9 cellular contexts compared by ENCODE assay signal in the genomic region with DNA sequence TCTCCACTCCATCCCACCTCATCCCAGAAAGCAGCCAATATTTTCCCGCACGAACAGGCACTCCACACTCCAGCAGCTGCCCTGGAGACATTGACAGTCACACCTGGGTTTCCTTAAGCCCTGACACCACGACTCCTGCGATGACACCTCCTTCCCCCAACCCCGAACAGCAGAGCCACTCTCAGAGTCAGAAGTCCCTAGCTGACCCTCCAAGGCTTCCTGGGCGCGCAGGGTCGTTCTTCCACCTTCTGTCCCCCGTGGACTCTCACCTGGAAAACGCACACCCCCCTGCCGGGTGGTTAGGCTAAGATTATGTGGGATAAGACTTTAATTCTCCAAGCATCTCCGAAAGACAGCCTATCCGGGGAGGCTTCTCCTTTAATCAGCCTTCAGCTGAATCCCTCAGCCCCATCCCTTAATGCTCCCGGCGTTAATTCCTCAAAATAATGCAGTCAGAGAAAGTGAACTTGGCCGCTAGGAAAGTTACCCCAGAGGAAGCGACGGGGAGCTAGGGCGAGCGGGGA. TPM values are rescaled to one million over a fixed set of nuclear protein-coding genes. Genes with fewer than 3 reads are reported as not detected.
A peak's percentile ranks its signal among the peaks of the same experiment; 100 is the strongest.
DNase-seq lines count a peak whose midpoint lies in the region; ATAC-seq and TF ChIP-seq lines count a peak whose summit lies in the region.
"Had no signal": no experiment of that assay in that cellular context is flagged by ENCODE, and none has a peak within 500 bp of the region (broad histone marks: within the 10 kb centered on the region; RNA-seq: fewer than 3 reads in every experiment).

No MANE protein-coding gene starts in this region.

- no peaks in the 10 kb centered on the region for H3K27me3 ChIP-seq in endocrine pancreas (ENCODE audit: control insufficient read depth, insufficient read depth, low read length)

- no peaks in the 10 kb centered on the region for H3K9me3 ChIP-seq in endocrine pancreas (ENCODE audit: control insufficient read depth, low read length)

- H3K4me1 ChIP-seq in endocrine pancreas (ENCODE audit: control insufficient read depth, insufficient read depth, low read length): peaks cover 34% of the 10 kb centered on the region

- peaks cover 43 to 59% (median 56%) of the 10 kb centered on the region in 4 donors for H3K4me1 Mint-ChIP-seq in naive thymus-derived CD8-positive, alpha-beta T cell

- DNase-seq in AG20443 (ENCODE audit: low spot score) (peak; percentile 35), mucosa of gallbladder (ENCODE audit: low spot score) (no peak)
- peak in 5 of 10 donors; percentile 5 to 21 (median 8) for DNase-seq in naive thymus-derived CD8-positive, alpha-beta T cell

- H3K36me3 Mint-ChIP-seq in naive thymus-derived CD8-positive, alpha-beta T cell: peaks cover 0 to 17% (median 0%) of the 10 kb centered on the region in 3 donors

- no peaks in the 10 kb centered on the region for H3K36me3 ChIP-seq in endocrine pancreas (ENCODE audit: control insufficient read depth, insufficient read depth, low read length)

- H3K4me3 ChIP-seq in endocrine pancreas (ENCODE audit: control insufficient read depth, insufficient read depth, low read length): peak overlapping the region; percentile 38

- H3K4me3 Mint-ChIP-seq in naive thymus-derived CD8-positive, alpha-beta T cell: peak overlapping the region; percentile 83 to 95 (median 89)

- H3K9me3 Mint-ChIP-seq in naive thymus-derived CD8-positive, alpha-beta T cell: no peaks in the 10 kb centered on the region

- POLR2A ChIA-PET in naive thymus-derived CD8-positive, alpha-beta T cell (lab: Charles Lee): interaction anchor here (0.6 to 4.2 kb wide), 10 partner anchors 9 to 1222 kb away, joined by 3 to 75 read pairs (median 4); a partner anchor contains a TSS

- ATAC-seq in GM21447 (IDR thresholded peaks at IDR 0.05; ENCODE audit: unreplicated experiment): peak; percentile 4
- ATAC-seq in SK-N-SH treated with all-trans-retinoic acid at 6 μM for 48 hours: peak; percentile 50
- no peak for ATAC-seq in naive thymus-derived CD8-positive, alpha-beta T cell
- no peak for ATAC-seq in GM21619 (IDR thresholded peaks at IDR 0.05; ENCODE audit: unreplicated experiment)
- no peak for ATAC-seq in activated CD4-positive, CD25-positive, alpha-beta regulatory T cell treated with anti-CD3 and anti-CD28 coated beads, Interleukin-2, amount 50 U/mL, for 24 hours

- H3K27ac Mint-ChIP-seq in naive thymus-derived CD8-positive, alpha-beta T cell: peak overlapping the region; percentile 83 to 97 (median 95)

- H3K9ac ChIP-seq in endocrine pancreas (ENCODE audit: control insufficient read depth, insufficient read depth, low read length): peak overlapping the region; percentile 45

- H3K27me3 Mint-ChIP-seq in naive thymus-derived CD8-positive, alpha-beta T cell: peaks cover 0 to 3% (median 0%) of the 10 kb centered on the region in 5 donors

TF ChIP-seq in SK-N-SH treated with all-trans-retinoic acid at 6 μM for 48 hours, 23 proteins besides CTCF, POLR2A, EP300 and RAD21 (continues in another document):
- TF ChIP-seq, protein P1, sequence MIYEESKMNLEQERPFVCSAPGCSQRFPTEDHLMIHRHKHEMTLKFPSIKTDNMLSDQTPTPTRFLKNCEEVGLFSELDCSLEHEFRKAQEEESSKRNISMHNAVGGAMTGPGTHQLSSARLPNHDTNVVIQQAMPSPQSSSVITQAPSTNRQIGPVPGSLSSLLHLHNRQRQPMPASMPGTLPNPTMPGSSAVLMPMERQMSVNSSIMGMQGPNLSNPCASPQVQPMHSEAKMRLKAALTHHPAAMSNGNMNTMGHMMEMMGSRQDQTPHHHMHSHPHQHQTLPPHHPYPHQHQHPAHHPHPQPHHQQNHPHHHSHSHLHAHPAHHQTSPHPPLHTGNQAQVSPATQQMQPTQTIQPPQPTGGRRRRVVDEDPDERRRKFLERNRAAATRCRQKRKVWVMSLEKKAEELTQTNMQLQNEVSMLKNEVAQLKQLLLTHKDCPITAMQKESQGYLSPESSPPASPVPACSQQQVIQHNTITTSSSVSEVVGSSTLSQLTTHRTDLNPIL (CRISPR knock-in tag; IDR thresholded peaks at IDR 0.05; ENCODE audit: low read depth): no peak
- TF ChIP-seq ZNF70 (CRISPR knock-in tag; IDR thresholded peaks at IDR 0.05) (no peak), GLIS3 (CRISPR knock-in tag; IDR thresholded peaks at IDR 0.05) (no peak), TOX (CRISPR knock-in tag; IDR thresholded peaks at IDR 0.05; ENCODE audit: borderline replicate concordance) (no peak), ZC3H10 (CRISPR knock-in tag; IDR thresholded peaks at IDR 0.05) (no peak), ESRRG (CRISPR knock-in tag; IDR thresholded peaks at IDR 0.05) (no peak), SNAI2 (CRISPR knock-in tag; IDR thresholded peaks at IDR 0.05) (no peak), PPARA (CRISPR knock-in tag; IDR thresholded peaks at IDR 0.05; ENCODE audit: borderline replicate concordance) (no peak), ARNTL (CRISPR knock-in tag; IDR thresholded peaks at IDR 0.05; ENCODE audit: borderline replicate concordance, low read depth) (no peak)
- TF ChIP-seq, protein P2, sequence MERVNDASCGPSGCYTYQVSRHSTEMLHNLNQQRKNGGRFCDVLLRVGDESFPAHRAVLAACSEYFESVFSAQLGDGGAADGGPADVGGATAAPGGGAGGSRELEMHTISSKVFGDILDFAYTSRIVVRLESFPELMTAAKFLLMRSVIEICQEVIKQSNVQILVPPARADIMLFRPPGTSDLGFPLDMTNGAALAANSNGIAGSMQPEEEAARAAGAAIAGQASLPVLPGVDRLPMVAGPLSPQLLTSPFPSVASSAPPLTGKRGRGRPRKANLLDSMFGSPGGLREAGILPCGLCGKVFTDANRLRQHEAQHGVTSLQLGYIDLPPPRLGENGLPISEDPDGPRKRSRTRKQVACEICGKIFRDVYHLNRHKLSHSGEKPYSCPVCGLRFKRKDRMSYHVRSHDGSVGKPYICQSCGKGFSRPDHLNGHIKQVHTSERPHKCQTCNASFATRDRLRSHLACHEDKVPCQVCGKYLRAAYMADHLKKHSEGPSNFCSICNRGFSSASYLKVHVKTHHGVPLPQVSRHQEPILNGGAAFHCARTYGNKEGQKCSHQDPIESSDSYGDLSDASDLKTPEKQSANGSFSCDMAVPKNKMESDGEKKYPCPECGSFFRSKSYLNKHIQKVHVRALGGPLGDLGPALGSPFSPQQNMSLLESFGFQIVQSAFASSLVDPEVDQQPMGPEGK (CRISPR knock-in tag; IDR thresholded peaks at IDR 0.05; ENCODE audit: borderline replicate concordance): no peak
- TF ChIP-seq, protein P3, sequence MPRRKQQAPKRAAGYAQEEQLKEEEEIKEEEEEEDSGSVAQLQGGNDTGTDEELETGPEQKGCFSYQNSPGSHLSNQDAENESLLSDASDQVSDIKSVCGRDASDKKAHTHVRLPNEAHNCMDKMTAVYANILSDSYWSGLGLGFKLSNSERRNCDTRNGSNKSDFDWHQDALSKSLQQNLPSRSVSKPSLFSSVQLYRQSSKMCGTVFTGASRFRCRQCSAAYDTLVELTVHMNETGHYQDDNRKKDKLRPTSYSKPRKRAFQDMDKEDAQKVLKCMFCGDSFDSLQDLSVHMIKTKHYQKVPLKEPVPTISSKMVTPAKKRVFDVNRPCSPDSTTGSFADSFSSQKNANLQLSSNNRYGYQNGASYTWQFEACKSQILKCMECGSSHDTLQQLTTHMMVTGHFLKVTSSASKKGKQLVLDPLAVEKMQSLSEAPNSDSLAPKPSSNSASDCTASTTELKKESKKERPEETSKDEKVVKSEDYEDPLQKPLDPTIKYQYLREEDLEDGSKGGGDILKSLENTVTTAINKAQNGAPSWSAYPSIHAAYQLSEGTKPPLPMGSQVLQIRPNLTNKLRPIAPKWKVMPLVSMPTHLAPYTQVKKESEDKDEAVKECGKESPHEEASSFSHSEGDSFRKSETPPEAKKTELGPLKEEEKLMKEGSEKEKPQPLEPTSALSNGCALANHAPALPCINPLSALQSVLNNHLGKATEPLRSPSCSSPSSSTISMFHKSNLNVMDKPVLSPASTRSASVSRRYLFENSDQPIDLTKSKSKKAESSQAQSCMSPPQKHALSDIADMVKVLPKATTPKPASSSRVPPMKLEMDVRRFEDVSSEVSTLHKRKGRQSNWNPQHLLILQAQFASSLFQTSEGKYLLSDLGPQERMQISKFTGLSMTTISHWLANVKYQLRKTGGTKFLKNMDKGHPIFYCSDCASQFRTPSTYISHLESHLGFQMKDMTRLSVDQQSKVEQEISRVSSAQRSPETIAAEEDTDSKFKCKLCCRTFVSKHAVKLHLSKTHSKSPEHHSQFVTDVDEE (CRISPR knock-in tag; IDR thresholded peaks at IDR 0.05): no peak
- TF ChIP-seq, protein P4, sequence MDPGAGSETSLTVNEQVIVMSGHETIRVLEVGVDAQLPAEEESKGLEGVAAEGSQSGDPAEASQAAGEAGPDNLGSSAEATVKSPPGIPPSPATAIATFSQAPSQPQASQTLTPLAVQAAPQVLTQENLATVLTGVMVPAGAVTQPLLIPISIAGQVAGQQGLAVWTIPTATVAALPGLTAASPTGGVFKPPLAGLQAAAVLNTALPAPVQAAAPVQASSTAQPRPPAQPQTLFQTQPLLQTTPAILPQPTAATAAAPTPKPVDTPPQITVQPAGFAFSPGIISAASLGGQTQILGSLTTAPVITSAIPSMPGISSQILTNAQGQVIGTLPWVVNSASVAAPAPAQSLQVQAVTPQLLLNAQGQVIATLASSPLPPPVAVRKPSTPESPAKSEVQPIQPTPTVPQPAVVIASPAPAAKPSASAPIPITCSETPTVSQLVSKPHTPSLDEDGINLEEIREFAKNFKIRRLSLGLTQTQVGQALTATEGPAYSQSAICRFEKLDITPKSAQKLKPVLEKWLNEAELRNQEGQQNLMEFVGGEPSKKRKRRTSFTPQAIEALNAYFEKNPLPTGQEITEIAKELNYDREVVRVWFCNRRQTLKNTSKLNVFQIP (CRISPR knock-in tag; IDR thresholded peaks at IDR 0.05; ENCODE audit: borderline replicate concordance, low read depth): no peak
- TF ChIP-seq, protein P5, sequence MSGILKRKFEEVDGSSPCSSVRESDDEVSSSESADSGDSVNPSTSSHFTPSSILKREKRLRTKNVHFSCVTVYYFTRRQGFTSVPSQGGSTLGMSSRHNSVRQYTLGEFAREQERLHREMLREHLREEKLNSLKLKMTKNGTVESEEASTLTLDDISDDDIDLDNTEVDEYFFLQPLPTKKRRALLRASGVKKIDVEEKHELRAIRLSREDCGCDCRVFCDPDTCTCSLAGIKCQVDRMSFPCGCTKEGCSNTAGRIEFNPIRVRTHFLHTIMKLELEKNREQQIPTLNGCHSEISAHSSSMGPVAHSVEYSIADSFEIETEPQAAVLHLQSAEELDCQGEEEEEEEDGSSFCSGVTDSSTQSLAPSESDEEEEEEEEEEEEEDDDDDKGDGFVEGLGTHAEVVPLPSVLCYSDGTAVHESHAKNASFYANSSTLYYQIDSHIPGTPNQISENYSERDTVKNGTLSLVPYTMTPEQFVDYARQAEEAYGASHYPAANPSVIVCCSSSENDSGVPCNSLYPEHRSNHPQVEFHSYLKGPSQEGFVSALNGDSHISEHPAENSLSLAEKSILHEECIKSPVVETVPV (CRISPR knock-in tag; IDR thresholded peaks at IDR 0.05): no peak

RNA-seq across cellular contexts. Expression of a gene that starts 1.1 kb away (rescaled TPM):
- 10 to 100 TPM; 65.4 to 68.0 TPM for total RNA-seq in naive thymus-derived CD8-positive, alpha-beta T cell
- 10 to 100 TPM; 16.4 to 30.0 (median 20.3) TPM for polyA plus RNA-seq in naive thymus-derived CD8-positive, alpha-beta T cell
- total RNA-seq in mucosa of gallbladder: 23.0 TPM

RNA-seq across cellular contexts. Expression of a gene that starts 7.2 kb away (rescaled TPM):
- not detected for total RNA-seq in naive thymus-derived CD8-positive, alpha-beta T cell
- polyA plus RNA-seq in naive thymus-derived CD8-positive, alpha-beta T cell: not detected
- total RNA-seq in mucosa of gallbladder: not detected
- total RNA-seq: left colon had no signal

RNA-seq across cellular contexts. Expression of a gene that starts 37.2 kb away (rescaled TPM):
- total RNA-seq in naive thymus-derived CD8-positive, alpha-beta T cell: 100 to 1,000 TPM; 128 to 131 TPM
- polyA plus RNA-seq in naive thymus-derived CD8-positive, alpha-beta T cell: 100 to 1,000 TPM; 341 to 350 (median 349) TPM
- 67.9 TPM for total RNA-seq in mucosa of gallbladder

Comparison
In these comparisons a context has a peak if more than half of its experiments do, and no peak if none do; other contexts are left out.
1. ATAC-seq: peak in GM21447 (single experiment) and SK-N-SH treated with all-trans-retinoic acid at 6 μM for 48 hours (single experiment); none in naive thymus-derived CD8-positive, alpha-beta T cell (0 of 2), GM21619 (single experiment) and activated CD4-positive, CD25-positive, alpha-beta regulatory T cell treated with anti-CD3 and anti-CD28 coated beads, Interleukin-2, amount 50 U/mL, for 24 hours (0 of 2).